In genomic region chr20:4480104-4480503, GRCh38 we compare ENCODE assay signal across 32 cellular contexts.
"Had no signal": no experiment of that assay in that cellular context is flagged by ENCODE, and none has a peak within 500 bp of the region (broad histone marks: within the 10 kb centered on the region; RNA-seq: fewer than 3 reads in every experiment).

No MANE protein-coding gene starts in this region.

- H3K36me3 ChIP-seq: brain microvascular endothelial cell, esophagus squamous epithelium, gastroesophageal sphincter, heart right ventricle had no signal

- FAIRE-seq: astrocyte, bronchial epithelial cell, colon, endometrium, endothelial cell of umbilical vein had no signal

- H3K4me3 ChIP-seq: esophagus squamous epithelium, gastroesophageal sphincter, heart right ventricle, hepatocyte had no signal

- H3K4me1 ChIP-seq: esophagus squamous epithelium, gastroesophageal sphincter had no signal

- H3K79me2 ChIP-seq: hepatocyte had no signal

- H3K4me3 Mint-ChIP-seq: activated CD8-positive, alpha-beta T cell treated with anti-CD3 and anti-CD28 coated beads for 36 hours; activated naive CD8-positive, alpha-beta T cell; activated T-cell treated with anti-CD3 and anti-CD28 coated beads, Interleukin-2, amount 50 U/mL, for 4 hours; activated T-helper 17 cell treated with anti-CD3 and anti-CD28 coated beads, Interleukin-2, amount 50 U/mL, for 72 hours; effector memory CD8-positive, alpha-beta T cell had no signal

- H3K4me2 ChIP-seq: hepatocyte had no signal

- H3K27me3 ChIP-seq: brain microvascular endothelial cell, esophagus squamous epithelium, gastroesophageal sphincter, hepatocyte had no signal

- H3K4me1 Mint-ChIP-seq: activated T-helper 17 cell treated with anti-CD3 and anti-CD28 coated beads, Interleukin-2, amount 50 U/mL, for 72 hours had no signal

- H3K27ac Mint-ChIP-seq: activated CD8-positive, alpha-beta T cell treated with anti-CD3 and anti-CD28 coated beads for 36 hours; activated naive CD8-positive, alpha-beta T cell; activated T-helper 17 cell treated with anti-CD3 and anti-CD28 coated beads, Interleukin-2, amount 50 U/mL, for 72 hours; effector memory CD8-positive, alpha-beta T cell had no signal

- H3K9me3 ChIP-seq: esophagus squamous epithelium, gastroesophageal sphincter, heart right ventricle had no signal

- H2AFZ ChIP-seq: hepatocyte had no signal

- H3K27ac ChIP-seq: brain microvascular endothelial cell, epithelial cell of prostate, esophagus squamous epithelium, gastroesophageal sphincter, heart right ventricle, hepatocyte had no signal

- H3K9me3 Mint-ChIP-seq: activated CD8-positive, alpha-beta T cell treated with anti-CD3 and anti-CD28 coated beads for 36 hours; activated T-cell treated with anti-CD3 and anti-CD28 coated beads, Interleukin-2, amount 50 U/mL, for 4 hours; activated T-helper 17 cell treated with anti-CD3 and anti-CD28 coated beads, Interleukin-2, amount 50 U/mL, for 72 hours; effector memory CD8-positive, alpha-beta T cell had no signal

- ATAC-seq: activated CD8-positive, alpha-beta T cell treated with anti-CD3 and anti-CD28 coated beads for 36 hours; activated T-cell treated with anti-CD3 and anti-CD28 coated beads, Interleukin-2, amount 50 U/mL, for 4 hours; activated T-helper 17 cell treated with anti-CD3 and anti-CD28 coated beads, Interleukin-2, amount 50 U/mL, for 72 hours; effector memory CD8-positive, alpha-beta T cell; gastroesophageal sphincter; heart right ventricle had no signal

- H3K36me3 Mint-ChIP-seq: activated naive CD8-positive, alpha-beta T cell had no signal

- DNase-seq: activated CD4-positive, alpha-beta T cell treated with anti-CD3 and anti-CD28 coated beads for 1 hour; activated CD4-positive, alpha-beta T cell treated with anti-CD3 and anti-CD28 coated beads for 4 hours; activated CD4-positive, alpha-beta T cell treated with anti-CD3 and anti-CD28 coated beads, Interleukin-2, amount 50 U/mL, for 1 hour; activated CD4-positive, alpha-beta T cell treated with anti-CD3 and anti-CD28 coated beads, Interleukin-2, amount 50 U/mL, for 48 hours; activated CD8-positive, alpha-beta memory T cell treated with anti-CD3 and anti-CD28 coated beads for 24 hours; activated CD8-positive, alpha-beta T cell treated with anti-CD3 and anti-CD28 coated beads for 36 hours; activated effector memory CD4-positive, alpha-beta T cell treated with Interleukin-2 at 50 U/mL for 16 hours; activated gamma-delta T cell treated with Interleukin-2 at 50 U/mL for 16 hours; activated naive CD4-positive, alpha-beta T cell treated with anti-CD3 and anti-CD28 coated beads, Interleukin-2, amount 50 U/mL, for 16 hours; activated naive CD4-positive, alpha-beta T cell treated with Interleukin-2 at 50 U/mL for 16 hours; activated T-cell treated with anti-CD3 and anti-CD28 coated beads, Interleukin-2, amount 50 U/mL, for 4 hours; amniotic stem cell; anterior cingulate cortex; brain microvascular endothelial cell; caudate nucleus; cortex of kidney; dermis blood vessel endothelial cell; effector CD4-positive, alpha-beta T cell; effector memory CD8-positive, alpha-beta T cell; esophagus squamous epithelium; foreskin melanocyte; heart right ventricle had no signal
